11 cellular contexts compared by ENCODE assay signal in the genomic region with DNA sequence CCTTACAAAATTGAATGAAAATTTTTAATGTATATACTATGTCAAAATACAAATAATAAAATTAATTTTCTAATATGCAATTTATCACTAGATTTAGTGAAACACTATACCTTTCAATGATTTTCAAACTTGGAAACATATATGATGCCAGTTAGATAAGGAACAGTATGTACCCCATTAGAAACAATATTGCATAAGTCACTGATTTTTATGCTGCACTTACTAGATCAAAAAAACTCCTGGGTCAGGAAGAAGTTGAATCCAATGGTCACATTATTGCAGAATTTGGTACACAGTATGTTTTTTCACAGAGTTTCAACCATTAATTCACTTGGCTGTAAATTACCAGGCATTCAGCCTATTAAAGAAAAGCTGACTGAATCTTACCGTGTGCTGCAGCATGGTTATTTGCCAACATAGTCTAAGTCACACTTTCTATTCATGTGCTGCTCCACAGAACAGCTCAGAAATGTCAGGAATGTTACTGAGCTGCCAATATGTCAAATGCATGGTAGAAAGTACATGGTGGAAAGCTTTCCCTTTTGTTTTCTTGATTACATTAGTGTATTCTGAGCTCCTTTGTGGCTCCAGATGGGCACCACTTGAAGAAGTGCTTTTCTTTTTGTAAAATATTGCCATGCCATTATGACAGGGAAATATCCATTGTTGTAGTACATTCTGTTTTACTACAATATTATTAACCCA. TPM values are rescaled to one million over a fixed set of nuclear protein-coding genes. Genes with fewer than 3 reads are reported as not detected.
DNase-seq lines count a peak whose midpoint lies in the region; ATAC-seq, FAIRE-seq and TF ChIP-seq lines count a peak whose summit lies in the region.
"Had no signal": no experiment of that assay in that cellular context is flagged by ENCODE, and none has a peak within 500 bp of the region (broad histone marks: within the 10 kb centered on the region; RNA-seq: fewer than 3 reads in every experiment).

No MANE protein-coding gene starts in this region.

- H3K4me3 Mint-ChIP-seq in glutamatergic neuron (ENCODE audit: unreplicated experiment), result no peak overlapping the region
- H3K4me3 Mint-ChIP-seq: immature natural killer cell had no signal

- no peak overlapping the region for H3K27ac Mint-ChIP-seq in glutamatergic neuron (ENCODE audit: unreplicated experiment)
- H3K27ac Mint-ChIP-seq: immature natural killer cell had no signal

- H3K27ac ChIP-seq in kidney (ENCODE audit: low read depth in 2 of 2, low read length in 2 of 2) (no peak overlapping the region), upper lobe of right lung (no peak overlapping the region), esophagus muscularis mucosa (replicated peaks in 1 of 4) (no peak overlapping the region)
- H3K27ac ChIP-seq: 22Rv1 had no signal

- H3K36me3 Mint-ChIP-seq in glutamatergic neuron (ENCODE audit: unreplicated experiment), result no peaks in the 10 kb centered on the region
- H3K36me3 Mint-ChIP-seq: immature natural killer cell had no signal

- no peaks in the 10 kb centered on the region for H3K27me3 ChIP-seq in upper lobe of right lung
- H3K27me3 ChIP-seq in esophagus muscularis mucosa, result no peaks in the 10 kb centered on the region

- intact Hi-C loops in kidney (cut with DNase I), result no loop called here
- intact Hi-C loops in upper lobe of right lung (cut with DNase I), result no loop called here
- intact Hi-C loops in esophagus muscularis mucosa (cut with DNase I), result loop anchor here (10.0 kb wide), 1 partner anchor 509 kb away; no protein-coding TSS in a partner anchor

- no peak for TF ChIP-seq EP300 in esophagus muscularis mucosa (IDR thresholded peaks at IDR 0.05)

- H3K4me3 ChIP-seq in kidney (ENCODE audit: low read length in 2 of 2), result no peak overlapping the region
- H3K4me3 ChIP-seq in upper lobe of right lung, result no peak overlapping the region
- no peak overlapping the region for H3K4me3 ChIP-seq in esophagus muscularis mucosa

- no peaks in the 10 kb centered on the region for H3K27me3 Mint-ChIP-seq in glutamatergic neuron (ENCODE audit: unreplicated experiment)

- TF ChIP-seq POLR2A in esophagus muscularis mucosa (IDR thresholded peaks at IDR 0.05; ENCODE audit: low read depth), result no peak

- H3K9me3 Mint-ChIP-seq in glutamatergic neuron (ENCODE audit: unreplicated experiment), result peaks cover 4% of the 10 kb centered on the region

- peaks cover 2% of the 10 kb centered on the region for H3K4me1 Mint-ChIP-seq in glutamatergic neuron (ENCODE audit: low read depth, unreplicated experiment)

- no peak overlapping the region for H3K9ac ChIP-seq in kidney (ENCODE audit: low read length in 2 of 2)

- peak; percentile 13 for FAIRE-seq in kidney (lab: Jason Lieb, UNC)

- DNase-seq in NCI-H446 treated with DMSO at 0.1 percent for 48 hours (lab: John Stamatoyannopoulos, UW) (peak; percentile 6), NCI-H446 (lab: John Stamatoyannopoulos, UW) (no peak), dermis blood vessel endothelial cell (peak; percentile 30), kidney (no peak), upper lobe of right lung (no peak), esophagus muscularis mucosa (ENCODE audit: extremely low spot score) (no peak), glutamatergic neuron (no peak), DMS153 (lab: John Stamatoyannopoulos, UW) (no peak)
- DNase-seq: GDM1, immature natural killer cell had no signal

- H3K4me1 ChIP-seq in kidney (ENCODE audit: control insufficient read depth in 1 of 2, insufficient read depth in 1 of 2, low read depth in 1 of 2, low read length in 2 of 2) (no peaks in the 10 kb centered on the region), upper lobe of right lung (peaks cover 3% of the 10 kb centered on the region), esophagus muscularis mucosa (peaks cover 0 to 12% (median 4%) of the 10 kb centered on the region in 4 donors)

- WGBS in esophagus muscularis mucosa, result 31% methylated on average over 1 of the region's 1 CpG

- H3K36me3 ChIP-seq in kidney (ENCODE audit: control insufficient read depth in 1 of 2, insufficient read depth in 2 of 2, low read length in 2 of 2), result no peaks in the 10 kb centered on the region
- no peaks in the 10 kb centered on the region for H3K36me3 ChIP-seq in upper lobe of right lung
- H3K36me3 ChIP-seq in esophagus muscularis mucosa, result no peaks in the 10 kb centered on the region

- ATAC-seq in upper lobe of right lung, result peak; percentile 75

- no peaks in the 10 kb centered on the region for H3K9me3 ChIP-seq in kidney (ENCODE audit: control insufficient read depth in 1 of 2, low read length in 2 of 2)
- H3K9me3 ChIP-seq in upper lobe of right lung, result no peaks in the 10 kb centered on the region
- H3K9me3 ChIP-seq in esophagus muscularis mucosa, result no peaks in the 10 kb centered on the region

- TF ChIP-seq CTCF in kidney (IDR thresholded peaks at IDR 0.05; ENCODE audit: borderline replicate concordance, extremely low read depth, insufficient read depth) (no peak), upper lobe of right lung (IDR thresholded peaks at IDR 0.05) (no peak), esophagus muscularis mucosa (IDR thresholded peaks at IDR 0.05) (no peak), glutamatergic neuron (IDR thresholded peaks at IDR 0.05; ENCODE audit: partially characterized antibody, unreplicated experiment) (no peak)

RNA-seq across cellular contexts. Expression of gene PRR16, which starts 9.9 kb away (rescaled TPM):
- total RNA-seq in dermis blood vessel endothelial cell (not detected in 2 replicates), kidney (3.6 TPM), upper lobe of right lung (3.1 TPM), esophagus muscularis mucosa (1 to 10 TPM; 2.9 to 9.1 (median 4.2) TPM), glutamatergic neuron (ENCODE audit: unreplicated experiment) (0.25 TPM)
- 2.4 TPM for polyA plus RNA-seq in kidney (ENCODE audit: insufficient read depth, low read depth, low replicate concordance)
- polyA plus RNA-seq: immature natural killer cell had no signal

Comparison
In these comparisons a context has a peak if more than half of its experiments do, and no peak if none do; other contexts are left out.
1. DNase-seq: peak in NCI-H446 treated with DMSO at 0.1 percent for 48 hours (single experiment) and dermis blood vessel endothelial cell (single experiment); none in NCI-H446 (0 of 2), kidney (single experiment), upper lobe of right lung (single experiment), esophagus muscularis mucosa (single experiment), glutamatergic neuron (single experiment) and DMS153 (single experiment).